2 cellular contexts compared by ENCODE assay signal in genomic region chr2:1677833-1678165, GRCh38.
TF ChIP-seq lines count a peak whose summit lies in the region.

No MANE protein-coding gene starts in this region.

TF ChIP-seq in IMR-90, 13 proteins besides CTCF, POLR2A, EP300 and RAD21 (continued from another document):
- TF ChIP-seq MAZ (IDR thresholded peaks at IDR 0.05; ENCODE audit: borderline replicate concordance, low read depth, low read length), result no peak
- TF ChIP-seq BHLHE40 (IDR thresholded peaks at IDR 0.05; ENCODE audit: low read depth, low read length), result no peak
- no peak for TF ChIP-seq USF2 (IDR thresholded peaks at IDR 0.05; ENCODE audit: low read depth, low read length)
- TF ChIP-seq SMC3 (IDR thresholded peaks at IDR 0.05; ENCODE audit: low read depth, low read length), result no peak
- TF ChIP-seq CHD1 (IDR thresholded peaks at IDR 0.05; ENCODE audit: low read depth, low read length), result no peak
- TF ChIP-seq NFE2L2 (IDR thresholded peaks at IDR 0.05; ENCODE audit: low read depth, low read length), result no peak
- TF ChIP-seq ELK1 (IDR thresholded peaks at IDR 0.05; ENCODE audit: borderline replicate concordance, low read depth, low read length), result no peak

TF ChIP-seq in SK-N-SH treated with all-trans-retinoic acid at 6 μM for 48 hours, 23 proteins besides CTCF, POLR2A, EP300 and RAD21:
- TF ChIP-seq TSHZ2 (CRISPR knock-in tag; IDR thresholded peaks at IDR 0.05) (no peak), ISL1 (CRISPR knock-in tag; IDR thresholded peaks at IDR 0.05) (no peak), TCF4 (CRISPR knock-in tag; IDR thresholded peaks at IDR 0.05; ENCODE audit: borderline replicate concordance) (no peak), ZNF565 (CRISPR knock-in tag; conservative IDR thresholded peaks at IDR 0.05; ENCODE audit: low read depth) (no peak), OSR1 (CRISPR knock-in tag; IDR thresholded peaks at IDR 0.05) (no peak), ZFP3 (CRISPR knock-in tag; IDR thresholded peaks at IDR 0.05) (no peak), RARB (CRISPR knock-in tag; IDR thresholded peaks at IDR 0.05) (no peak), CSRNP3 (CRISPR knock-in tag; IDR thresholded peaks at IDR 0.05) (no peak), TOX (CRISPR knock-in tag; IDR thresholded peaks at IDR 0.05; ENCODE audit: borderline replicate concordance) (no peak), CREB5 (CRISPR knock-in tag; IDR thresholded peaks at IDR 0.05; ENCODE audit: low read depth) (no peak), ZNF70 (CRISPR knock-in tag; IDR thresholded peaks at IDR 0.05) (no peak), CSDC2 (CRISPR knock-in tag; IDR thresholded peaks at IDR 0.05) (no peak), ZNF8 (CRISPR knock-in tag; IDR thresholded peaks at IDR 0.05) (no peak), POU6F1 (CRISPR knock-in tag; IDR thresholded peaks at IDR 0.05; ENCODE audit: borderline replicate concordance, low read depth) (no peak), BACH2 (CRISPR knock-in tag; IDR thresholded peaks at IDR 0.05; ENCODE audit: borderline replicate concordance) (no peak), ZFP30 (CRISPR knock-in tag; IDR thresholded peaks at IDR 0.05) (no peak), SNAI2 (CRISPR knock-in tag; IDR thresholded peaks at IDR 0.05) (no peak), PATZ1 (CRISPR knock-in tag; IDR thresholded peaks at IDR 0.05; ENCODE audit: borderline replicate concordance) (no peak), PPARA (CRISPR knock-in tag; IDR thresholded peaks at IDR 0.05; ENCODE audit: borderline replicate concordance) (no peak), ESRRG (CRISPR knock-in tag; IDR thresholded peaks at IDR 0.05) (no peak)
